ENCODE assay signal across 17 cellular contexts in genomic region chr9:125986966-125987365, GRCh38.
"Had no signal": no experiment of that assay in that cellular context is flagged by ENCODE, and none has a peak within 500 bp of the region (broad histone marks: within the 10 kb centered on the region; RNA-seq: fewer than 3 reads in every experiment).

No MANE protein-coding gene starts in this region.

- H3K27ac Mint-ChIP-seq: activated CD4-positive, alpha-beta T cell treated with anti-CD3 and anti-CD28 coated beads, Interleukin-2, amount 10 ng/mL, durations not matched to agents 7 days and 5 days; activated naive CD4-positive, alpha-beta T cell treated with anti-CD3 and anti-CD28 coated beads, Interleukin-2, amount 10 ng/mL, durations not matched to agents 7 days and 5 days; memory B cell; T-helper 1 cell treated with Interleukin-12 subunit alpha and Interleukin-12 subunit beta and Interleukin-4 antibody, amounts not matched to agents 30 μg/mL and 1 μg/mL, for 36 hours had no signal

- H3K4me1 ChIP-seq: gastrocnemius medialis, prostate gland, upper lobe of left lung had no signal

- H3K27me3 Mint-ChIP-seq: activated naive CD4-positive, alpha-beta T cell treated with anti-CD3 and anti-CD28 coated beads, Interleukin-2, amount 10 ng/mL, durations not matched to agents 7 days and 5 days had no signal

- DNase-seq: activated CD4-positive, alpha-beta T cell treated with anti-CD3 and anti-CD28 coated beads, Interleukin-2, amount 10 ng/mL, durations not matched to agents 7 days and 5 days; activated naive CD4-positive, alpha-beta T cell treated with anti-CD3 and anti-CD28 coated beads, Interleukin-2, amount 10 ng/mL, durations not matched to agents 7 days and 5 days; esophagus squamous epithelium; gastrocnemius medialis; hypothalamus; SIG-M5; stimulated activated CD4-positive, alpha-beta T cell treated with anti-CD3 and anti-CD28 coated beads, Interleukin-4, amount 100 ng/mL, for 24 hours; stimulated activated naive CD4-positive, alpha-beta T cell treated with Interleukin-2 at 50 U/mL for 16 hours; T1000; upper lobe of left lung had no signal

- H3K36me3 ChIP-seq: esophagus squamous epithelium, gastrocnemius medialis, prostate gland, upper lobe of left lung had no signal

- H3K4me3 ChIP-seq: dorsolateral prefrontal cortex, esophagus squamous epithelium, gastrocnemius medialis, prostate gland, upper lobe of left lung had no signal

- H3K9me3 ChIP-seq: esophagus squamous epithelium, gastrocnemius medialis, prostate gland, upper lobe of left lung had no signal

- H3K27me3 ChIP-seq: dorsolateral prefrontal cortex, gastrocnemius medialis, upper lobe of left lung had no signal

- H3K4me3 Mint-ChIP-seq: activated CD4-positive, alpha-beta T cell treated with anti-CD3 and anti-CD28 coated beads, Interleukin-2, amount 10 ng/mL, durations not matched to agents 7 days and 5 days; activated naive CD4-positive, alpha-beta T cell treated with anti-CD3 and anti-CD28 coated beads, Interleukin-2, amount 10 ng/mL, durations not matched to agents 7 days and 5 days; brain; memory B cell; neural crest cell; T-helper 1 cell treated with Interleukin-12 subunit alpha and Interleukin-12 subunit beta and Interleukin-4 antibody, amounts not matched to agents 30 μg/mL and 1 μg/mL, for 36 hours had no signal

- ATAC-seq: activated CD4-positive, CD25-positive, alpha-beta regulatory T cell treated with anti-CD3 and anti-CD28 coated beads, Interleukin-2, amount 50 U/mL, for 24 hours; gastrocnemius medialis had no signal

- H3K27ac ChIP-seq: dorsolateral prefrontal cortex, esophagus squamous epithelium, gastrocnemius medialis, prostate gland, upper lobe of left lung had no signal

- H3K36me3 Mint-ChIP-seq: activated naive CD4-positive, alpha-beta T cell treated with anti-CD3 and anti-CD28 coated beads, Interleukin-2, amount 10 ng/mL, durations not matched to agents 7 days and 5 days; brain had no signal

- H3K4me1 Mint-ChIP-seq: activated CD4-positive, alpha-beta T cell treated with anti-CD3 and anti-CD28 coated beads, Interleukin-2, amount 10 ng/mL, durations not matched to agents 7 days and 5 days; activated naive CD4-positive, alpha-beta T cell treated with anti-CD3 and anti-CD28 coated beads, Interleukin-2, amount 10 ng/mL, durations not matched to agents 7 days and 5 days had no signal

- H3K9me3 Mint-ChIP-seq: activated CD4-positive, alpha-beta T cell treated with anti-CD3 and anti-CD28 coated beads, Interleukin-2, amount 10 ng/mL, durations not matched to agents 7 days and 5 days; activated naive CD4-positive, alpha-beta T cell treated with anti-CD3 and anti-CD28 coated beads, Interleukin-2, amount 10 ng/mL, durations not matched to agents 7 days and 5 days; T-helper 1 cell treated with Interleukin-12 subunit alpha and Interleukin-12 subunit beta and Interleukin-4 antibody, amounts not matched to agents 30 μg/mL and 1 μg/mL, for 36 hours had no signal
